In the genomic region with DNA sequence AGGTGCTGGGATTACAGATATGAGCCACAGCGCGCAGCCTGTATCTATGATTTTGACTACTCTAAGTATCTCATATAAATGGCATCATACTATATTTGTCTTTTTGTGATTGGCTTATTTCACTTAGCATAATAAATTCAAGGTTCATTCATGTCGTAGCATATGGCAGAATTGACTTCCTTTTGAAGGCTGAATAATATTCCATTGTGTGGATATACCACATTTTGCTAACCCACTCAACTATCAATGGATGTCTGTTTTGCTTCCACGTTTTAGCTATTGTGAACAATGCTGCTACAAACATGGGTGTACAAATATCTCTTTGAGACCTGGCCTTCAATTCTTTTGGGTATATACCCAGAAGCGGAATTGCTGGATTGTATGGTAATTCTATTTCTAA, we compare ENCODE assay signal across 3 cellular contexts.
TF ChIP-seq lines count a peak whose summit lies in the region.

No MANE protein-coding gene starts in this region.

TF ChIP-seq in A549, 52 proteins besides CTCF, POLR2A, EP300 and RAD21 (continues in another document):
- TF ChIP-seq, protein P1, sequence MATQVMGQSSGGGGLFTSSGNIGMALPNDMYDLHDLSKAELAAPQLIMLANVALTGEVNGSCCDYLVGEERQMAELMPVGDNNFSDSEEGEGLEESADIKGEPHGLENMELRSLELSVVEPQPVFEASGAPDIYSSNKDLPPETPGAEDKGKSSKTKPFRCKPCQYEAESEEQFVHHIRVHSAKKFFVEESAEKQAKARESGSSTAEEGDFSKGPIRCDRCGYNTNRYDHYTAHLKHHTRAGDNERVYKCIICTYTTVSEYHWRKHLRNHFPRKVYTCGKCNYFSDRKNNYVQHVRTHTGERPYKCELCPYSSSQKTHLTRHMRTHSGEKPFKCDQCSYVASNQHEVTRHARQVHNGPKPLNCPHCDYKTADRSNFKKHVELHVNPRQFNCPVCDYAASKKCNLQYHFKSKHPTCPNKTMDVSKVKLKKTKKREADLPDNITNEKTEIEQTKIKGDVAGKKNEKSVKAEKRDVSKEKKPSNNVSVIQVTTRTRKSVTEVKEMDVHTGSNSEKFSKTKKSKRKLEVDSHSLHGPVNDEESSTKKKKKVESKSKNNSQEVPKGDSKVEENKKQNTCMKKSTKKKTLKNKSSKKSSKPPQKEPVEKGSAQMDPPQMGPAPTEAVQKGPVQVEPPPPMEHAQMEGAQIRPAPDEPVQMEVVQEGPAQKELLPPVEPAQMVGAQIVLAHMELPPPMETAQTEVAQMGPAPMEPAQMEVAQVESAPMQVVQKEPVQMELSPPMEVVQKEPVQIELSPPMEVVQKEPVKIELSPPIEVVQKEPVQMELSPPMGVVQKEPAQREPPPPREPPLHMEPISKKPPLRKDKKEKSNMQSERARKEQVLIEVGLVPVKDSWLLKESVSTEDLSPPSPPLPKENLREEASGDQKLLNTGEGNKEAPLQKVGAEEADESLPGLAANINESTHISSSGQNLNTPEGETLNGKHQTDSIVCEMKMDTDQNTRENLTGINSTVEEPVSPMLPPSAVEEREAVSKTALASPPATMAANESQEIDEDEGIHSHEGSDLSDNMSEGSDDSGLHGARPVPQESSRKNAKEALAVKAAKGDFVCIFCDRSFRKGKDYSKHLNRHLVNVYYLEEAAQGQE (IDR thresholded peaks at IDR 0.05) = no peak
- TF ChIP-seq POLR2AphosphoS2 (conservative IDR thresholded peaks at IDR 0.05; ENCODE audit: low read length) = no peak
- TF ChIP-seq NPAS2 (CRISPR knock-in tag; IDR thresholded peaks at IDR 0.05; ENCODE audit: borderline replicate concordance) = no peak
- no peak for TF ChIP-seq JUN (IDR thresholded peaks at IDR 0.05)
- TF ChIP-seq RFX5 (IDR thresholded peaks at IDR 0.05) = no peak
- no peak for TF ChIP-seq PHF8 (IDR thresholded peaks at IDR 0.05; ENCODE audit: borderline replicate concordance, low read depth)
- TF ChIP-seq RCOR1 (IDR thresholded peaks at IDR 0.05; ENCODE audit: low read depth, low read length) = no peak
- TF ChIP-seq ZSCAN20 (CRISPR knock-in tag; IDR thresholded peaks at IDR 0.05) = no peak
- no peak for TF ChIP-seq USF2 (IDR thresholded peaks at IDR 0.05)
- TF ChIP-seq, protein P2, sequence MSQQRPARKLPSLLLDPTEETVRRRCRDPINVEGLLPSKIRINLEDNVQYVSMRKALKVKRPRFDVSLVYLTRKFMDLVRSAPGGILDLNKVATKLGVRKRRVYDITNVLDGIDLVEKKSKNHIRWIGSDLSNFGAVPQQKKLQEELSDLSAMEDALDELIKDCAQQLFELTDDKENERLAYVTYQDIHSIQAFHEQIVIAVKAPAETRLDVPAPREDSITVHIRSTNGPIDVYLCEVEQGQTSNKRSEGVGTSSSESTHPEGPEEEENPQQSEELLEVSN (IDR thresholded peaks at IDR 0.05; ENCODE audit: borderline replicate concordance, low read depth) = no peak
- TF ChIP-seq NR3C1 (IDR thresholded peaks at IDR 0.05) = no peak
- TF ChIP-seq RARB (CRISPR knock-in tag; IDR thresholded peaks at IDR 0.05) = no peak
- no peak for TF ChIP-seq EHMT2 (IDR thresholded peaks at IDR 0.05; ENCODE audit: low read depth)
- TF ChIP-seq ESRRA (IDR thresholded peaks at IDR 0.05; ENCODE audit: borderline replicate concordance, low read length) = no peak
- TF ChIP-seq CHD4 (IDR thresholded peaks at IDR 0.05; ENCODE audit: borderline replicate concordance) = no peak

TF ChIP-seq in HEK293, 187 proteins besides CTCF, POLR2A, EP300 and RAD21:
- TF ChIP-seq ZNF266 (tag by site-specific recombination; IDR thresholded peaks at IDR 0.05; ENCODE audit: low read depth) = no peak
- no peak for TF ChIP-seq ZNF510 (tag by site-specific recombination; IDR thresholded peaks at IDR 0.05; ENCODE audit: insufficient replicate concordance)
- TF ChIP-seq, protein P3, sequence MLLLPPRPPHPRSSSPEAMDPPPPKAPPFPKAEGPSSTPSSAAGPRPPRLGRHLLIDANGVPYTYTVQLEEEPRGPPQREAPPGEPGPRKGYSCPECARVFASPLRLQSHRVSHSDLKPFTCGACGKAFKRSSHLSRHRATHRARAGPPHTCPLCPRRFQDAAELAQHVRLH (tag by site-specific recombination; IDR thresholded peaks at IDR 0.05) = peak; percentile 64; the same call in 1 of the 2 replicates
- TF ChIP-seq ZNF146 (tag by site-specific recombination; IDR thresholded peaks at IDR 0.05) = peak; percentile 94

TF ChIP-seq in K562, 482 proteins besides CTCF, POLR2A, EP300 and RAD21:
- no peak for TF ChIP-seq DACH1 (IDR thresholded peaks at IDR 0.05; ENCODE audit: partially characterized antibody)
- no peak for TF ChIP-seq ZNF655 (CRISPR knock-in tag; IDR thresholded peaks at IDR 0.05)
- no peak for TF ChIP-seq BHLHE40 (IDR thresholded peaks at IDR 0.05; ENCODE audit: low read length)
- no peak for TF ChIP-seq SIN3B (IDR thresholded peaks at IDR 0.05; ENCODE audit: low read depth)
- TF ChIP-seq STAG1 (CRISPR knock-in tag; IDR thresholded peaks at IDR 0.05; ENCODE audit: borderline replicate concordance) = no peak
- peak; percentile 85 for TF ChIP-seq ZNF146 (CRISPR knock-in tag; IDR thresholded peaks at IDR 0.05; ENCODE audit: unreplicated experiment)
- TF ChIP-seq, protein P4, sequence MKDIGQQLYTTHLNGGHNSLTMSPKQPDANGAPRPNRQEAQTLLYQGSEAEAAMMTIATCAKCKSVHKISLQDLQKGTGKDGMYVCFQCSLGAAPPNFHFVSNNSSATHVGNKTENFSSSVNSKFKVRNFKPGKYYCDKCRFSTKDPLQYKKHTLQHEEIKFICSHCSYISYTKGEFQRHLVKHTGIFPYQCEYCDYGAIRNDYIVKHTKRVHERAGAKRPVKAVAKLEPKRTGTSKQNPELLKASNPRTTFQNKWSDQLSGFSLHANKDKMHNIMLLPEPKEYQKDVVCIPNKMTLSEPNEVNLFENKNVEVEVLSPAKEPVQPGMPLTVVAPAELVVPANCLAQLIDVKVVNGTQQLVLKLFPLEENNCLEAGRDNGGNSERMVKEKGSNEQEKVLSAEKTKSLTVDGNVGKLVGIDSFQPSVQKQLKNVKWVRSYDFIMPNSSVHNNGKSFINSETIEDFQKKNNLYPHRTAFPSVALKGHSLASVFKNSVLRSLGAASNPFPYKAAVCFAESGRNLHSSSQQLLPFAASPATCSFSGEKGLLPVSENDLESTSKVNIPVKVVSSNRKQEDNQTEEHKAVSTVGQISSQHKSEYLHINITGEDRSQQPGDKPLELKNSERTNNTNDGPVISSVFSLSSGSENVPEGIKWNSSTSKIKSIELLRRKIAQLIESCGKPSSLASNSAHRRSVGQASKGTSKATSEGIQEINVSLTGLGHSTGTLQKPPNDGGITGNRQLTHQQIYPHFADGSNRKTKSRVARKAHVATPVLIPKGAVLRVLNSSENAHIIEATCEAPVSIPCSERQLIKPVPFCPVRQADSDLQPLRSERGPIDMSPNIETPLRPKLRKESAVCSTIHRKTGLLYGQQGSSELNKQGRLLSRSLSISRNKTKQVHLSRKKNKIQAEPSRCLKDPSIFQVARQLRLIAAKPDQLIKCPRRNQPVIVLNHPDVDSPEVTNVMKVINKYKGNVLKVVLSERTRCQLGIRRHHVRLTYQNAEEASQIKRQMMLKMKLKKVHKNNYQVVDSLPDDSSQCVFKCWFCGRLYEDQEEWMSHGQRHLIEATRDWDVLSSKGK (CRISPR knock-in tag; IDR thresholded peaks at IDR 0.05) = no peak
- TF ChIP-seq SMARCC2 (IDR thresholded peaks at IDR 0.05; ENCODE audit: low read depth) = no peak
- TF ChIP-seq RBM25 (IDR thresholded peaks at IDR 0.05; ENCODE audit: low read depth, low read length, severe bottlenecking) = peak; percentile 43
